Comparison of ENCODE assay signal across 8 cellular contexts in genomic region chr11:910044-910588, GRCh38. TPM values are rescaled to one million over a fixed set of nuclear protein-coding genes. Genes with fewer than 3 reads are reported as not detected.
DNase-seq lines count a peak whose midpoint lies in the region; ATAC-seq, FAIRE-seq and TF ChIP-seq lines count a peak whose summit lies in the region.

No MANE protein-coding gene starts in this region.

- H3K9me3 ChIP-seq in HEK293 (ENCODE audit: control insufficient read depth, insufficient read depth, low read depth, low read length) = no peaks in the 10 kb centered on the region
- no peaks in the 10 kb centered on the region for H3K9me3 ChIP-seq in esophagus (ENCODE audit: control insufficient read depth in 2 of 2, insufficient read depth in 1 of 2, low read depth in 1 of 2, low read length in 1 of 2)
- no peaks in the 10 kb centered on the region for H3K9me3 ChIP-seq in pancreas

- ATAC-seq in pancreas = peak in 3 of 4 donors; percentile 6 to 14 (median 12)

- peak; percentile 35 for DNase-seq in CD1c-positive myeloid dendritic cell (ENCODE audit: extremely low spot score)
- DNase-seq in SKM-1 (lab: John Stamatoyannopoulos, UW; ENCODE audit: unreplicated experiment) = peak; percentile 26
- DNase-seq in pancreas = peak in 1 of 6 donors; percentile 80
- no peak for DNase-seq in putamen (ENCODE audit: low spot score)
- DNase-seq in GF-D8 (lab: John Stamatoyannopoulos, UW) = no peak
- no peak for DNase-seq in GM19239 (ENCODE audit: insufficient read length, low spot score)

- 0 to 2% methylated on average over 26 to 38 of the region's 38 CpGs for WGBS in esophagus, 2 donors
- WGBS in pancreas, 2 donors = 1 to 3% methylated on average over 35 to 38 of the region's 38 CpGs

- no peak for FAIRE-seq in pancreas (lab: Jason Lieb, UNC)
- no peak for FAIRE-seq in GM19239 (lab: Jason Lieb, UNC)

- H3K27me3 ChIP-seq in esophagus (ENCODE audit: control insufficient read depth in 1 of 2, insufficient read depth in 2 of 2, low read length in 2 of 2) (no peaks in the 10 kb centered on the region), pancreas (no peaks in the 10 kb centered on the region)

- H3K27ac ChIP-seq in HEK293 (ENCODE audit: extremely low read depth, low read depth, low read length) (peak overlapping the region; percentile 58; the same call in 1 of the 2 replicates), esophagus (ENCODE audit: low read depth in 2 of 2, low read length in 1 of 2) (peak overlapping the region in 1 of 2 donors; percentile 41), pancreas (peak overlapping the region in 3 of 4 donors; percentile 8 to 83 (median 78))

- POLR2A ChIA-PET in HEK293 (lab: Yijun Ruan, JAX) = interaction anchor here (0.6 to 1.9 kb wide), 11 partner anchors 9 to 492 kb away, joined by 3 to 6 read pairs (median 3); partner anchors contain the start of gene AP2A2

- CTCF ChIA-PET in HEK293 (lab: Yijun Ruan, JAX) = interaction anchor here (0.6 to 0.8 kb wide), 3 partner anchors 12 to 136 kb away, joined by 3 to 5 read pairs (median 3); no protein-coding TSS in a partner anchor

- H3K4me1 ChIP-seq in HEK293 (ENCODE audit: control insufficient read depth, insufficient read depth, low read length) = no peaks in the 10 kb centered on the region
- H3K4me1 ChIP-seq in esophagus (ENCODE audit: control insufficient read depth in 2 of 2, insufficient read depth in 2 of 2, low read length in 1 of 2) = peaks cover 3 to 7% of the 10 kb centered on the region in 2 donors
- peaks cover 7 to 14% (median 8%) of the 10 kb centered on the region in 3 donors for H3K4me1 ChIP-seq in pancreas

- TF ChIP-seq CTCF in HEK293 (tag by site-specific recombination; IDR thresholded peaks at IDR 0.05) (no peak), pancreas (IDR thresholded peaks at IDR 0.05) (no peak)

- peaks cover 0 to 29% of the 10 kb centered on the region in 2 experiments; a peak in 2 of 3 replicates for H3K36me3 ChIP-seq in HEK293 (ENCODE audit: control insufficient read depth in 2 of 2, insufficient read depth in 1 of 2, low read length in 2 of 2)
- H3K36me3 ChIP-seq in esophagus (ENCODE audit: control insufficient read depth in 2 of 2, insufficient read depth in 2 of 2, low read length in 1 of 2) = no peaks in the 10 kb centered on the region
- H3K36me3 ChIP-seq in pancreas = no peaks in the 10 kb centered on the region

- intact Hi-C loops in pancreas (cut with DNase I) = no loop called here

- H3K4me3 ChIP-seq in HEK293 (ENCODE audit: low read depth, low read length) (peak overlapping the region; percentile 83), esophagus (ENCODE audit: low read depth in 1 of 2, low read length in 2 of 2) (peak overlapping the region; percentile 67 to 99), pancreas (peak overlapping the region; percentile 70 to 91 (median 75))

TF ChIP-seq in HEK293, 187 proteins besides CTCF, POLR2A, EP300 and RAD21 (continues in another document):
- no peak for TF ChIP-seq ZNF560 (tag by site-specific recombination; IDR thresholded peaks at IDR 0.05; ENCODE audit: borderline replicate concordance)
- TF ChIP-seq ZBTB48 (tag by site-specific recombination; IDR thresholded peaks at IDR 0.05) = peak; percentile 71; the same call in 1 of the 2 replicates
- 0 out of 2 replicates have a peak, but pooled peaks have one; percentile 28 for TF ChIP-seq ZEB2 (tag by site-specific recombination; IDR thresholded peaks at IDR 0.05)
- TF ChIP-seq KLF9 (tag by site-specific recombination; IDR thresholded peaks at IDR 0.05; ENCODE audit: low read depth) = no peak
- TF ChIP-seq PRDM1 (tag by site-specific recombination; IDR thresholded peaks at IDR 0.05) = no peak
- TF ChIP-seq ZNF37A (tag by site-specific recombination; IDR thresholded peaks at IDR 0.05) = no peak
- TF ChIP-seq ZNF48 (tag by site-specific recombination; IDR thresholded peaks at IDR 0.05) = no peak
- 0 out of 2 replicates have a peak, but pooled peaks have one; percentile 31 for TF ChIP-seq ZBTB10 (tag by site-specific recombination; IDR thresholded peaks at IDR 0.05)
- no peak for TF ChIP-seq REPIN1 (tag by site-specific recombination; IDR thresholded peaks at IDR 0.05; ENCODE audit: low read depth)
- TF ChIP-seq KLF8 (tag by site-specific recombination; IDR thresholded peaks at IDR 0.05) = no peak
- TF ChIP-seq GLIS2 (tag by site-specific recombination; IDR thresholded peaks at IDR 0.05) = peak; percentile 20; the same call in 1 of the 2 replicates
- peak; percentile 63; the same call in 1 of the 2 replicates for TF ChIP-seq ZNF398 (tag by site-specific recombination; IDR thresholded peaks at IDR 0.05)
- TF ChIP-seq ZNF571 (tag by site-specific recombination; IDR thresholded peaks at IDR 0.05) = no peak
- TF ChIP-seq ZBTB26 (tag by site-specific recombination; optimal IDR thresholded peaks at IDR 0.05) = peak; percentile 93
- TF ChIP-seq ZFHX2 (tag by site-specific recombination; conservative IDR thresholded peaks at IDR 0.05) = peak; percentile 100
- TF ChIP-seq ZNF391 (tag by site-specific recombination; IDR thresholded peaks at IDR 0.05; ENCODE audit: borderline replicate concordance, low read depth) = no peak; the same call in 1 of the 2 replicates
- peak; percentile 99 for TF ChIP-seq EGR2 (tag by site-specific recombination; IDR thresholded peaks at IDR 0.05; ENCODE audit: low read depth)

RNA-seq across cellular contexts. Expression of gene CHID1, which starts 0.5 kb away (rescaled TPM):
- polyA plus RNA-seq in esophagus (10 to 100 TPM; 22.5 to 30.7 TPM), pancreas (10 to 100 TPM; 57.1 to 66.0 TPM)
- 10 to 100 TPM; 41.7 to 86.0 (median 63.1) TPM for total RNA-seq in pancreas

RNA-seq across cellular contexts. Expression of gene AP2A2, which starts 15.6 kb away (rescaled TPM):
- 10 to 100 TPM; 17.3 to 20.2 TPM for polyA plus RNA-seq in esophagus
- 10 to 100 TPM; 40.0 to 60.2 (median 53.2) TPM for total RNA-seq in pancreas
- polyA plus RNA-seq in pancreas = 10 to 100 TPM; 48.0 to 50.8 TPM

Comparison
In these comparisons a context has a peak if more than half of its experiments do, and no peak if none do; other contexts are left out.
1. DNase-seq: peak in CD1c-positive myeloid dendritic cell (single experiment) and SKM-1 (single experiment); none in putamen (single experiment), GF-D8 (single experiment) and GM19239 (single experiment).
2. Peak in every context shown above with its lines, with median percentiles within 50 percentile points of each other: H3K4me3 ChIP-seq.